In genomic region chr16:74605746-74606520, GRCh38 we compare ENCODE assay signal across 8 cellular contexts. TPM values are rescaled to one million over a fixed set of nuclear protein-coding genes. Genes with fewer than 3 reads are reported as not detected.
DNase-seq lines count a peak whose midpoint lies in the region; ATAC-seq and TF ChIP-seq lines count a peak whose summit lies in the region.

No MANE protein-coding gene starts in this region.

- 4% methylated on average over 17 of the region's 17 CpGs for WGBS in liver
- 1% methylated on average over 17 of the region's 17 CpGs for WGBS in testis, 2 donors

- intact Hi-C loops in testis (cut with DNase I; ENCODE audit: low total_unique reads), result no loop called here

- H3K36me3 Mint-ChIP-seq in brain, result peaks cover 16% of the 10 kb centered on the region

- peaks cover 0 to 1% (median 0%) of the 10 kb centered on the region in 5 experiments for H3K9me3 Mint-ChIP-seq in brain

- H3K27me3 ChIP-seq in liver (ENCODE audit: control insufficient read depth in 4 of 4, insufficient read depth in 4 of 4, low read length in 3 of 4) (no peaks in the 10 kb centered on the region), testis (no peaks in the 10 kb centered on the region)

- no peak for TF ChIP-seq POLR2A in testis (IDR thresholded peaks at IDR 0.05)

- peak overlapping the region; percentile 96 to 98 (median 98) for H3K27ac Mint-ChIP-seq in brain

- H3K4me1 ChIP-seq in liver (ENCODE audit: control insufficient read depth in 4 of 4, insufficient read depth in 4 of 4, low read length in 3 of 4) (peaks cover 3 to 26% (median 17%) of the 10 kb centered on the region in 4 donors), testis (peaks cover 15% of the 10 kb centered on the region)

- H3K27ac ChIP-seq in liver (ENCODE audit: low read depth in 1 of 2, low read length in 2 of 2) (peak overlapping the region; percentile 94 to 98), testis (peak overlapping the region; percentile 88 to 89)

- in situ Hi-C loops in G401 (cut with HindIII; ENCODE audit: low sequenced_read_pairs), result no loop called here

- DNase-seq in G401 (ENCODE audit: low spot score), result peak; percentile 54
- peak; percentile 34 for DNase-seq in HT-29 (ENCODE audit: low spot score)
- no peak for DNase-seq in testis
- DNase-seq in effector CD4-positive, alpha-beta T cell, result no peak
- DNase-seq in middle frontal gyrus (ENCODE audit: extremely low spot score, low spot score), result no peak

- H3K36me3 ChIP-seq in liver (ENCODE audit: control insufficient read depth in 4 of 4, insufficient read depth in 3 of 4, low read depth in 1 of 4, low read length in 3 of 4) (no peaks in the 10 kb centered on the region), testis (ENCODE audit: low read depth, missing control alignments) (no peaks in the 10 kb centered on the region)

- H3K9ac ChIP-seq in liver (ENCODE audit: low read depth in 1 of 2, low read length in 2 of 2), result peak overlapping the region; percentile 83 to 88

- H3K4me3 ChIP-seq in liver (ENCODE audit: low read depth in 1 of 3, low read length in 3 of 3) (peak overlapping the region; percentile 86 to 97 (median 94)), testis (peak overlapping the region; percentile 71 to 99)

- H3K27me3 Mint-ChIP-seq in brain, result peaks cover 4% of the 10 kb centered on the region

- ATAC-seq in GM21619 (IDR thresholded peaks at IDR 0.05; ENCODE audit: unreplicated experiment), result no peak

- TF ChIP-seq CTCF in brain (conservative IDR thresholded peaks at IDR 0.05) (no peak), liver (IDR thresholded peaks at IDR 0.05; ENCODE audit: low read depth, low read length, missing input control) (no peak), testis (IDR thresholded peaks at IDR 0.05) (no peak)

- peaks cover 59% of the 10 kb centered on the region for H3K4me1 Mint-ChIP-seq in brain

- H3K9me3 ChIP-seq in liver (ENCODE audit: control insufficient read depth in 4 of 4, low read length in 3 of 4) (no peaks in the 10 kb centered on the region), testis (no peaks in the 10 kb centered on the region)

- H3K4me3 Mint-ChIP-seq in brain, result peak overlapping the region; percentile 86 to 98 (median 96)

- no peak for TF ChIP-seq RAD21 in liver (IDR thresholded peaks at IDR 0.05)

TF ChIP-seq in liver, 16 proteins besides CTCF, POLR2A, EP300 and RAD21:
- TF ChIP-seq ZBTB33 (IDR thresholded peaks at IDR 0.05) (no peak), REST (IDR thresholded peaks at IDR 0.05) (peak; percentile 17)

RNA-seq across cellular contexts. Expression of gene GLG1, which starts 1.0 kb away (rescaled TPM):
- 47.3 and 78.4 TPM in 2 replicates for total RNA-seq in G401 (2014; rRNA removed; shearing (Covaris generic))
- total RNA-seq in HT-29 (2014; rRNA removed; shearing (Covaris generic)), result 78.9 and 79.5 TPM in 2 replicates
- 88.0 TPM for polyA plus RNA-seq in brain (ENCODE audit: insufficient read depth, low read depth, low replicate concordance)
- 10 to 100 TPM; 70.7 to 71.5 TPM for total RNA-seq in liver
- polyA plus RNA-seq in liver, result 10 to 100 TPM; 22.2 to 25.1 TPM
- 100 to 1,000 TPM; 206 to 268 TPM for total RNA-seq in testis
- polyA plus RNA-seq in testis (ENCODE audit: insufficient read depth, low read depth, low replicate concordance), result 151 TPM

Comparison
In these comparisons a context has a peak if more than half of its experiments do, and no peak if none do; other contexts are left out.
1. DNase-seq: peak in G401 (single experiment) and HT-29 (single experiment); none in testis (single experiment), effector CD4-positive, alpha-beta T cell (single experiment) and middle frontal gyrus (single experiment).